14 cellular contexts compared by ENCODE assay signal in the genomic region with DNA sequence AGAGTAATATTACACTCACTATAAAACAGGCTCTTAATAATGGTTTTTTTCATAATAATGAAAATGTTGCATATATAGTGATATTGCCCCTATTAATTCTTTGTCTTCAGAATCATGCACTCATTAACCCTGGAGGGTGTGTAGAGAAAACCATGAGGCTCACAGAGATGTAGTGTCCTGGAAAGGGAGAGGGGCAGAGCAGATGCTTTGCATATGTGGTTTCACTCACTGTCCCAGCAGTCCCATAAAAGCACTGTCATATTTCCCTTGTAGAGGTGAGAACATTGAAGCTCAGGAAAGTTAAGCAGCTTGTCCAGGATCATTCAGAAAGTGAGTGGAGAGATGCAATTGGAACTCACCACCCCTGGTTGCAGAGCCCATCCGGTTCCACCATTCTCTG.
DNase-seq lines count a peak whose midpoint lies in the region; ATAC-seq and FAIRE-seq lines count a peak whose summit lies in the region.
"Had no signal": no experiment of that assay in that cellular context is flagged by ENCODE, and none has a peak within 500 bp of the region (broad histone marks: within the 10 kb centered on the region; RNA-seq: fewer than 3 reads in every experiment).

No MANE protein-coding gene starts in this region.

- CTCF ChIA-PET in CD8-positive, alpha-beta memory T cell (lab: Charles Lee), result interaction anchor here (2.1 to 3.7 kb wide), 2 partner anchors 10 to 24 kb away, joined by 4 to 17 read pairs; no protein-coding TSS in a partner anchor

- no peak overlapping the region for H3K27ac Mint-ChIP-seq in CD8-positive, alpha-beta memory T cell
- H3K27ac Mint-ChIP-seq: T-helper 1 cell treated with Interleukin-12 subunit alpha and Interleukin-12 subunit beta and Interleukin-4 antibody, amounts not matched to agents 30 μg/mL and 1 μg/mL, for 36 hours had no signal

- no peaks in the 10 kb centered on the region for H3K36me3 ChIP-seq in CD8-positive, alpha-beta memory T cell (ENCODE audit: insufficient read depth, low read length)

- H3K4me3 ChIP-seq in CD8-positive, alpha-beta memory T cell (ENCODE audit: low read length), result no peak overlapping the region
- H3K4me3 ChIP-seq: lung had no signal

- H3K27me3 Mint-ChIP-seq in CD8-positive, alpha-beta memory T cell, result no peaks in the 10 kb centered on the region

- DNase-seq in GM18507 (ENCODE audit: extremely low spot score, insufficient read length, low read depth), result no peak
- DNase-seq in NCI-H526 treated with DMSO at 0.1 percent for 48 hours (lab: John Stamatoyannopoulos, UW), result peak; percentile 99
- no peak for DNase-seq in cerebellum (ENCODE audit: low spot score)
- DNase-seq in HK-2 (ENCODE audit: unreplicated experiment), result no peak
- DNase-seq in left cardiac atrium, result no peak
- DNase-seq in CD8-positive, alpha-beta memory T cell, result no peak
- DNase-seq: activated CD4-positive, alpha-beta T cell treated with anti-CD3 and anti-CD28 coated beads, Interleukin-2, amount 50 U/mL, for 1 hour; activated gamma-delta T cell; DMS79 treated with DMSO at 0.1 percent for 48 hours; stimulated activated CD4-positive, alpha-beta T cell treated with anti-CD3 and anti-CD28 coated beads, Interleukin-12 subunit alpha, Interleukin-12 subunit beta, amount 100 ng/mL, for 4 hours had no signal

- H3K27ac ChIP-seq in CD8-positive, alpha-beta memory T cell (ENCODE audit: low read depth, low read length), result no peak overlapping the region

- ATAC-seq in GM21381 (IDR thresholded peaks at IDR 0.05; ENCODE audit: unreplicated experiment) (peak; percentile 81), HG02943 (IDR thresholded peaks at IDR 0.05; ENCODE audit: low read depth, unreplicated experiment) (peak; percentile 70), left cardiac atrium (no peak)

- POLR2A ChIA-PET in CD8-positive, alpha-beta memory T cell (lab: Charles Lee), result interaction anchor here (0.6 kb wide), 1 partner anchor 888 kb away, joined by 3 read pairs; no protein-coding TSS in a partner anchor

- intact Hi-C loops in left cardiac atrium (cut with DNase I), result no loop called here

- no peak overlapping the region for H3K4me3 Mint-ChIP-seq in CD8-positive, alpha-beta memory T cell
- H3K4me3 Mint-ChIP-seq: T-helper 1 cell treated with Interleukin-12 subunit alpha and Interleukin-12 subunit beta and Interleukin-4 antibody, amounts not matched to agents 30 μg/mL and 1 μg/mL, for 36 hours had no signal

- peaks cover 32 to 39% (median 39%) of the 10 kb centered on the region in 3 donors for H3K4me1 Mint-ChIP-seq in CD8-positive, alpha-beta memory T cell

- peak; percentile 87 for FAIRE-seq in GM18507 (lab: Jason Lieb, UNC)

- H3K4me1 ChIP-seq in CD8-positive, alpha-beta memory T cell (ENCODE audit: insufficient read depth, low read length), result peaks cover 32% of the 10 kb centered on the region

- H3K36me3 Mint-ChIP-seq in CD8-positive, alpha-beta memory T cell, result peaks cover 0 to 3% (median 0%) of the 10 kb centered on the region in 3 donors

- no peaks in the 10 kb centered on the region for H3K27me3 ChIP-seq in CD8-positive, alpha-beta memory T cell (ENCODE audit: insufficient read depth, low read length, poor library complexity, severe bottlenecking)

- H3K9me3 ChIP-seq in CD8-positive, alpha-beta memory T cell (ENCODE audit: low read length), result no peaks in the 10 kb centered on the region

- H3K9me3 Mint-ChIP-seq in CD8-positive, alpha-beta memory T cell, result no peaks in the 10 kb centered on the region
- H3K9me3 Mint-ChIP-seq: T-helper 1 cell treated with Interleukin-12 subunit alpha and Interleukin-12 subunit beta and Interleukin-4 antibody, amounts not matched to agents 30 μg/mL and 1 μg/mL, for 36 hours had no signal

Comparison
In these comparisons a context has a peak if more than half of its experiments do, and no peak if none do; other contexts are left out.
1. ATAC-seq: peak in GM21381 (single experiment) and HG02943 (single experiment); none in left cardiac atrium (0 of 2).